Comparison of ENCODE assay signal across 1 cellular context in genomic region chr10:50624866-50625491, GRCh38.
TF ChIP-seq lines count a peak whose summit lies in the region.

No MANE protein-coding gene starts in this region.

TF ChIP-seq in HepG2, 621 proteins besides CTCF, POLR2A, EP300 and RAD21 (continued from another document and continues in another):
- no peak for TF ChIP-seq ZNF770 (CRISPR knock-in tag; IDR thresholded peaks at IDR 0.05)
- peak; percentile 29; the same call in 1 of the 2 replicates for TF ChIP-seq ISL2 (CRISPR knock-in tag; IDR thresholded peaks at IDR 0.05)
- TF ChIP-seq NR2F6 (IDR thresholded peaks at IDR 0.05) = no peak; the same call in 1 of the 2 replicates
- TF ChIP-seq NR2F6 (CRISPR knock-in tag; IDR thresholded peaks at IDR 0.05) = no peak
- TF ChIP-seq REL (CRISPR knock-in tag; conservative IDR thresholded peaks at IDR 0.05) = no peak
- peak; percentile 76 for TF ChIP-seq ZNF878 (CRISPR knock-in tag; IDR thresholded peaks at IDR 0.05)
- no peak for TF ChIP-seq SRSF1 (optimal IDR thresholded peaks at IDR 0.05; ENCODE audit: low read depth, low read length)
- 0 out of 2 replicates have a peak, but pooled peaks have one; percentile 27 for TF ChIP-seq DNMT3B (CRISPR knock-in tag; conservative IDR thresholded peaks at IDR 0.05)
- no peak for TF ChIP-seq U2AF2 (IDR thresholded peaks at IDR 0.05; ENCODE audit: low read depth, low read length)
- TF ChIP-seq BRF2 (CRISPR knock-in tag; IDR thresholded peaks at IDR 0.05) = no peak; the same call in 1 of the 2 replicates
- TF ChIP-seq ZNF510 (CRISPR knock-in tag; IDR thresholded peaks at IDR 0.05; ENCODE audit: low read depth) = no peak
- no peak for TF ChIP-seq ZNF609 (CRISPR knock-in tag; IDR thresholded peaks at IDR 0.05; ENCODE audit: borderline replicate concordance)
- TF ChIP-seq LBX2 (CRISPR knock-in tag; IDR thresholded peaks at IDR 0.05; ENCODE audit: borderline replicate concordance) = no peak
- TF ChIP-seq REPIN1 (CRISPR knock-in tag; IDR thresholded peaks at IDR 0.05; ENCODE audit: borderline replicate concordance, low read depth) = peak; percentile 37; the same call in 1 of the 2 replicates
- peak; percentile 52; the same call in 1 of the 2 replicates for TF ChIP-seq HNRNPL (IDR thresholded peaks at IDR 0.05; ENCODE audit: low read depth, low read length)
- TF ChIP-seq ZNF12 (CRISPR knock-in tag; IDR thresholded peaks at IDR 0.05) = no peak
- no peak for TF ChIP-seq NFATC3 (CRISPR knock-in tag; IDR thresholded peaks at IDR 0.05)
- TF ChIP-seq GABPB1 (CRISPR knock-in tag; IDR thresholded peaks at IDR 0.05) = peak; percentile 88
- no peak for TF ChIP-seq ZBTB46 (CRISPR knock-in tag; IDR thresholded peaks at IDR 0.05; ENCODE audit: borderline replicate concordance)
- 0 out of 2 replicates have a peak, but pooled peaks have one; percentile 19 for TF ChIP-seq TFAP4 (IDR thresholded peaks at IDR 0.05; ENCODE audit: borderline replicate concordance, low read depth)
- TF ChIP-seq ZBTB43 (CRISPR knock-in tag; conservative IDR thresholded peaks at IDR 0.05) = peak; percentile 61; the same call in 1 of the 2 replicates
- TF ChIP-seq ZNF724P (CRISPR knock-in tag; IDR thresholded peaks at IDR 0.05; ENCODE audit: borderline replicate concordance) = no peak; the same call in 1 of the 2 replicates
- no peak for TF ChIP-seq HMG20B (CRISPR knock-in tag; conservative IDR thresholded peaks at IDR 0.05)
- TF ChIP-seq NFKBIZ (CRISPR knock-in tag; IDR thresholded peaks at IDR 0.05) = peak; percentile 28; the same call in 1 of the 2 replicates
- no peak for TF ChIP-seq ZSCAN29 (CRISPR knock-in tag; conservative IDR thresholded peaks at IDR 0.05)
- peak; percentile 17; the same call in 1 of the 2 replicates for TF ChIP-seq HNF4A (CRISPR knock-in tag; IDR thresholded peaks at IDR 0.05)
- TF ChIP-seq TFE3 (CRISPR knock-in tag; IDR thresholded peaks at IDR 0.05) = peak; percentile 49; the same call in 1 of the 2 replicates
- 0 out of 2 replicates have a peak, but pooled peaks have one; percentile 25 for TF ChIP-seq RCOR2 (CRISPR knock-in tag; IDR thresholded peaks at IDR 0.05)
- no peak; the same call in 1 of the 2 replicates for TF ChIP-seq ZNF740 (CRISPR knock-in tag; IDR thresholded peaks at IDR 0.05)
- 0 out of 2 replicates have a peak, but pooled peaks have one; percentile 20 for TF ChIP-seq MXD1 (CRISPR knock-in tag; IDR thresholded peaks at IDR 0.05)
- peak; percentile 23 for TF ChIP-seq XRCC5 (optimal IDR thresholded peaks at IDR 0.05; ENCODE audit: low read length)
- no peak; the same call in 1 of the 2 replicates for TF ChIP-seq ZNF331 (CRISPR knock-in tag; IDR thresholded peaks at IDR 0.05)
- no peak for TF ChIP-seq KLF13 (CRISPR knock-in tag; IDR thresholded peaks at IDR 0.05)
- TF ChIP-seq ZNF34 (CRISPR knock-in tag; IDR thresholded peaks at IDR 0.05; ENCODE audit: borderline replicate concordance) = no peak
- peak; percentile 83 for TF ChIP-seq ZFP90 (CRISPR knock-in tag; IDR thresholded peaks at IDR 0.05; ENCODE audit: borderline replicate concordance)
- no peak for TF ChIP-seq ZNF382 (CRISPR knock-in tag; IDR thresholded peaks at IDR 0.05; ENCODE audit: borderline replicate concordance)
- no peak for TF ChIP-seq ZBTB49 (CRISPR knock-in tag; IDR thresholded peaks at IDR 0.05; ENCODE audit: borderline replicate concordance)
- TF ChIP-seq ZNF264 (CRISPR knock-in tag; IDR thresholded peaks at IDR 0.05) = 0 out of 2 replicates have a peak, but pooled peaks have one; percentile 34
- TF ChIP-seq ZNF546 (CRISPR knock-in tag; conservative IDR thresholded peaks at IDR 0.05) = no peak; the same call in 1 of the 2 replicates
- TF ChIP-seq SKIL (CRISPR knock-in tag; IDR thresholded peaks at IDR 0.05; ENCODE audit: borderline replicate concordance) = no peak
- TF ChIP-seq ISX (CRISPR knock-in tag; conservative IDR thresholded peaks at IDR 0.05) = peak; percentile 62; the same call in 1 of the 2 replicates
